In the genomic region with DNA sequence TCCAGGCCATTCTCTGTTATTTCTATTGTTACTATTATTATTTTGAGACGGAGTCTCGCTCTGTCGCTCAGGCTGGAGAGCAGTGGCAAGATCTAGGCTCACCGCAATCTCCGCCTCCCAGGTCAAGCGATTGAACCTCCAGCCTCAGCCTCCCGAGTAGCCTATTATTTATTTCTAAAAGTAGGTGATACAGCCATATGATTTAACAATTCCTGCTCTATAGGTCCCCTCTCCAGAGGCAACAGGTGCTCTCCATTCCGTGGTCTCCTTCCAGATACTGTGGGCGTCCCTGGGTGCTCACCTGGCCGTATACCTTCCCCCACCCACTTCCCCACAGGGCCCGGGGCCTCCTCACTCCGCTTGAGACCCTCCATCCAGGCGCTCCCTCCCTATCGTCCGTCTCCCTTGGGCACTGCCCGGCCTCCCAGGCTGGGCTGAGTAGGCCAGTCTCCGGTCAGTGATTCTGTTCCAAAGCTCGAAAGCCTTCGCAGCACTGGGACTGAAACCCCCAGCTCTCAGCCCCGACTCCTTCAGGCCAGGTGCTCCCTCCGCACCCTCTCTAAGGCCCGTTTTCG, we compare ENCODE assay signal across 7 cellular contexts. TPM values are rescaled to one million over a fixed set of nuclear protein-coding genes. Genes with fewer than 3 reads are reported as not detected.
A peak's percentile ranks its signal among the peaks of the same experiment; 100 is the strongest.
DNase-seq lines count a peak whose midpoint lies in the region; ATAC-seq, FAIRE-seq and TF ChIP-seq lines count a peak whose summit lies in the region.

No MANE protein-coding gene starts in this region.

- H3K36me3 ChIP-seq in PC-3 (ENCODE audit: low read depth, low read length) (no peaks in the 10 kb centered on the region), esophagus (ENCODE audit: control insufficient read depth in 2 of 2, insufficient read depth in 2 of 2, low read length in 1 of 2) (no peaks in the 10 kb centered on the region), parathyroid adenoma (ENCODE audit: control insufficient read depth, insufficient read depth, low read length) (no peaks in the 10 kb centered on the region)

- intact Hi-C loops in PC-3 (cut with micrococcal nuclease) = loop anchor here (10.0 kb wide), 2 partner anchors 95 to 1175 kb away; partner anchors contain the start of genes KIF9, KLHL18 and PFKFB4

- H3K27ac ChIP-seq in PC-3 (ENCODE audit: low read length) (peak overlapping the region; percentile 86), esophagus (ENCODE audit: low read depth in 2 of 2, low read length in 1 of 2) (peak overlapping the region; percentile 94 to 100), parathyroid adenoma (peak overlapping the region; percentile 94)

- no TSS peak for BruUV-seq in PC-3 (replicated peaks; lab: Mats Ljungman, UMichigan)

- no peaks in the 10 kb centered on the region for H3K9me3 ChIP-seq in PC-3 (ENCODE audit: low read length)
- no peaks in the 10 kb centered on the region for H3K9me3 ChIP-seq in esophagus (ENCODE audit: control insufficient read depth in 2 of 2, insufficient read depth in 1 of 2, low read depth in 1 of 2, low read length in 1 of 2)
- no peaks in the 10 kb centered on the region for H3K9me3 ChIP-seq in parathyroid adenoma (ENCODE audit: control insufficient read depth, low read length)

- H3F3A ChIP-seq in PC-3 (ENCODE audit: low read length, unreplicated experiment) = no peaks in the 10 kb centered on the region

- POLR2A ChIA-PET in PC-3 (lab: Charles Lee; ENCODE audit: unreplicated experiment) = interaction anchor here (0.5 kb wide), 1 partner anchor 808 kb away, joined by 4 read pairs; the partner anchor contains the start of gene CDC25A

- 9 to 11% methylated on average over 23 of the region's 23 CpGs for WGBS in esophagus, 2 donors

- no peak for TF ChIP-seq POLR2A in H54 (IDR thresholded peaks at IDR 0.05; ENCODE audit: low read depth, low read length)

- peak overlapping the region; percentile 77 for H3K4me3 ChIP-seq in PC-3 (ENCODE audit: low read length)
- H3K4me3 ChIP-seq in esophagus (ENCODE audit: low read depth in 1 of 2, low read length in 2 of 2) = peak overlapping the region; percentile 76 to 82
- peak overlapping the region; percentile 93 for H3K4me3 ChIP-seq in parathyroid adenoma (ENCODE audit: low read depth, low read length)

- CTCF ChIA-PET in PC-3 (lab: Charles Lee) = interaction anchor here (0.6 kb wide), 1 partner anchor 1869 kb away, joined by 7 read pairs; no protein-coding TSS in a partner anchor

- FAIRE-seq in H54 (lab: Jason Lieb, UNC) = no peak

- H3K4me1 ChIP-seq in PC-3 (ENCODE audit: insufficient read depth, low read length) = peaks cover 25% of the 10 kb centered on the region
- no peaks in the 10 kb centered on the region for H3K4me1 ChIP-seq in esophagus (ENCODE audit: control insufficient read depth in 2 of 2, insufficient read depth in 2 of 2, low read length in 1 of 2)
- H3K4me1 ChIP-seq in parathyroid adenoma = peaks cover 15% of the 10 kb centered on the region

- H3K9me2 ChIP-seq in PC-3 (replicated peaks; ENCODE audit: low read length) = no peaks in the 10 kb centered on the region

- H3K4me2 ChIP-seq in PC-3 (ENCODE audit: low read length) (peak overlapping the region; percentile 92), parathyroid adenoma (ENCODE audit: low read length) (peak overlapping the region; percentile 87)

- TF ChIP-seq CTCF in PC-3 (conservative IDR thresholded peaks at IDR 0.05; ENCODE audit: low read depth, low read length) = no peak
- TF ChIP-seq CTCF in parathyroid adenoma (IDR thresholded peaks at IDR 0.05) = no peak

- H3K79me2 ChIP-seq in PC-3 (ENCODE audit: low read length) (peaks cover 58% of the 10 kb centered on the region), parathyroid adenoma (peaks cover 13% of the 10 kb centered on the region)

- H4K20me1 ChIP-seq in PC-3 (ENCODE audit: low read length) = peaks cover 20% of the 10 kb centered on the region

- peak; percentile 28 for ATAC-seq in GM21528 (IDR thresholded peaks at IDR 0.05; ENCODE audit: low FRiP score, unreplicated experiment)
- ATAC-seq in PC-3 = no peak
- ATAC-seq in HG03139 (IDR thresholded peaks at IDR 0.05; ENCODE audit: unreplicated experiment) = no peak

- no peaks in the 10 kb centered on the region for H3K27me3 ChIP-seq in PC-3 (ENCODE audit: low read length)
- no peaks in the 10 kb centered on the region for H3K27me3 ChIP-seq in esophagus (ENCODE audit: control insufficient read depth in 1 of 2, insufficient read depth in 2 of 2, low read length in 2 of 2)
- no peaks in the 10 kb centered on the region for H3K27me3 ChIP-seq in parathyroid adenoma (ENCODE audit: control insufficient read depth, insufficient read depth, low read length)

- H3K9ac ChIP-seq in PC-3 (ENCODE audit: low read length) = peak overlapping the region; percentile 96
- H3K9ac ChIP-seq in parathyroid adenoma = peak overlapping the region; percentile 87

- DNase-seq in PC-3 (no peak), H54 (ENCODE audit: insufficient read length, low spot score) (no peak), GF-D8 (lab: John Stamatoyannopoulos, UW) (no peak)

- H2AFZ ChIP-seq in PC-3 (ENCODE audit: low read length) (peak overlapping the region; percentile 79), parathyroid adenoma (peak overlapping the region; percentile 90)

RNA-seq across cellular contexts. Expression of gene PTPN23, which starts 0.7 kb away (rescaled TPM):
- 22.3 and 28.7 TPM in 2 replicates for total RNA-seq in PC-3 (2014; rRNA removed)
- polyA plus RNA-seq in esophagus = 10 to 100 TPM; 12.2 to 26.7 TPM
